1 cellular context compared by ENCODE assay signal in the genomic region with DNA sequence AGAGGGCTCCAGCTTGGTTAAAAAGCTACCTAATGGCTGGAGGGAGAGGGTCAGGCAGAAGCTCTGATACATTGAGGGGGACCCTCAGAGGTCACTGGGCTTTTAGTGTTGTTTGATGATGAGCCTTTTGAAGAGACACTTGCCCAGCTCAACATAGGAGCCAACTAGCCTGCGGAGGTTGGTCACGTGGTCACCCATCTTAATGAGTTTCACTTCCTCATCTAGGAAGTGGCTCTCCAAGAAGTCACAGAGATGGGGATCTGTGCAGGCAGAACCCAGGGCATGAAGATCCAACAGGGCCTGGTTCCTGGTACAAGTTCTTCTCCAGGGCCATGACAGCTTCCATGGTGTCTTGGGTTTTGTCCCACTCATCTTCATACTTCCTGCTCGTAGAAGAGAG.
TF ChIP-seq lines count a peak whose summit lies in the region.

No MANE protein-coding gene starts in this region.

TF ChIP-seq in WTC11, 78 proteins besides CTCF, POLR2A, EP300 and RAD21 (continued from another document):
- TF ChIP-seq, protein P1, sequence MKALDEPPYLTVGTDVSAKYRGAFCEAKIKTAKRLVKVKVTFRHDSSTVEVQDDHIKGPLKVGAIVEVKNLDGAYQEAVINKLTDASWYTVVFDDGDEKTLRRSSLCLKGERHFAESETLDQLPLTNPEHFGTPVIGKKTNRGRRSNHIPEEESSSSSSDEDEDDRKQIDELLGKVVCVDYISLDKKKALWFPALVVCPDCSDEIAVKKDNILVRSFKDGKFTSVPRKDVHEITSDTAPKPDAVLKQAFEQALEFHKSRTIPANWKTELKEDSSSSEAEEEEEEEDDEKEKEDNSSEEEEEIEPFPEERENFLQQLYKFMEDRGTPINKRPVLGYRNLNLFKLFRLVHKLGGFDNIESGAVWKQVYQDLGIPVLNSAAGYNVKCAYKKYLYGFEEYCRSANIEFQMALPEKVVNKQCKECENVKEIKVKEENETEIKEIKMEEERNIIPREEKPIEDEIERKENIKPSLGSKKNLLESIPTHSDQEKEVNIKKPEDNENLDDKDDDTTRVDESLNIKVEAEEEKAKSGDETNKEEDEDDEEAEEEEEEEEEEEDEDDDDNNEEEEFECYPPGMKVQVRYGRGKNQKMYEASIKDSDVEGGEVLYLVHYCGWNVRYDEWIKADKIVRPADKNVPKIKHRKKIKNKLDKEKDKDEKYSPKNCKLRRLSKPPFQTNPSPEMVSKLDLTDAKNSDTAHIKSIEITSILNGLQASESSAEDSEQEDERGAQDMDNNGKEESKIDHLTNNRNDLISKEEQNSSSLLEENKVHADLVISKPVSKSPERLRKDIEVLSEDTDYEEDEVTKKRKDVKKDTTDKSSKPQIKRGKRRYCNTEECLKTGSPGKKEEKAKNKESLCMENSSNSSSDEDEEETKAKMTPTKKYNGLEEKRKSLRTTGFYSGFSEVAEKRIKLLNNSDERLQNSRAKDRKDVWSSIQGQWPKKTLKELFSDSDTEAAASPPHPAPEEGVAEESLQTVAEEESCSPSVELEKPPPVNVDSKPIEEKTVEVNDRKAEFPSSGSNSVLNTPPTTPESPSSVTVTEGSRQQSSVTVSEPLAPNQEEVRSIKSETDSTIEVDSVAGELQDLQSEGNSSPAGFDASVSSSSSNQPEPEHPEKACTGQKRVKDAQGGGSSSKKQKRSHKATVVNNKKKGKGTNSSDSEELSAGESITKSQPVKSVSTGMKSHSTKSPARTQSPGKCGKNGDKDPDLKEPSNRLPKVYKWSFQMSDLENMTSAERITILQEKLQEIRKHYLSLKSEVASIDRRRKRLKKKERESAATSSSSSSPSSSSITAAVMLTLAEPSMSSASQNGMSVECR (CRISPR knock-in tag; IDR thresholded peaks at IDR 0.05; ENCODE audit: borderline replicate concordance) = no peak
- TF ChIP-seq, protein P2, sequence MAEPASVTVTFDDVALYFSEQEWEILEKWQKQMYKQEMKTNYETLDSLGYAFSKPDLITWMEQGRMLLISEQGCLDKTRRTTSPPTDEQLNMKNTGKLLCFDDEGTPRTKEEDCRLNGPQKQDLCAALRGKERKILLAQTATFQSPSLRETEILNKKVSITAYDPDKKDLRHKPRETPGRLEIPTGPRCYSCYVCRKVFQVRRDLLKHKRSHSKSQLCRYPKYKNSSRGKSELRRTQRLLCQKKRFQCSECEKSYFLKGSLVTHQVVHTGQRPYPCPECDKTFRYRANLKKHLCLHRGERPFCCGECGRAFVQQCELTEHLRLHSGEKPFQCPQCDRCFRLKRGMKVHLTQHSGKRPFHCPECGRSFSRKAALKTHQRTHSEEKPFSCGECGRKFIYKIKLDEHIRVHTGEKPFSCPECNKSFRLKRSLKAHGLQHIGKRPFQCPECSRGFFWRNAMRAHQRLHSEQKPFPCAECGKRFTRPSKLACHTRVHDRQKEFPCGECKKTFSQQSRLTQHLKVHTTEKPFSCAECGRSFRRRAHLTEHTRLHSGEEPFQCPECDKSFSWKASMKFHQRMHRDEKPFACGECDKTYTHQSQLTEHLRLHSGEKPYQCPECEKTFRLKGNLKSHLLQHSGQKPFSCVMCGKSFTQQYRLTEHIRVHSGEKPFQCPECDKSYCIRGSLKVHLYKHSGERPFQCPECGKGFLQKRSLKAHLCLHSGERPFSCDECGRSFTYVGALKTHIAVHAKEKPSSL (CRISPR knock-in tag; conservative IDR thresholded peaks at IDR 0.05) = no peak
- TF ChIP-seq, protein P3, sequence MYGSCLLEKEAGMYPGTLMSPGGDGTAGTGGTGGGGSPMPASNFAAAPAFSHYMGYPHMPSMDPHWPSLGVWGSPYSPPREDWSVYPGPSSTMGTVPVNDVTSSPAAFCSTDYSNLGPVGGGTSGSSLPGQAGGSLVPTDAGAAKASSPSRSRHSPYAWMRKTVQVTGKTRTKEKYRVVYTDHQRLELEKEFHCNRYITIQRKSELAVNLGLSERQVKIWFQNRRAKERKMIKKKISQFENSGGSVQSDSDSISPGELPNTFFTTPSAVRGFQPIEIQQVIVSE (CRISPR knock-in tag; IDR thresholded peaks at IDR 0.05; ENCODE audit: borderline replicate concordance) = no peak
- TF ChIP-seq ZBTB21 (CRISPR knock-in tag; IDR thresholded peaks at IDR 0.05; ENCODE audit: borderline replicate concordance) = no peak
- TF ChIP-seq GABPB1 (CRISPR knock-in tag; IDR thresholded peaks at IDR 0.05) = no peak
- TF ChIP-seq, protein P4, sequence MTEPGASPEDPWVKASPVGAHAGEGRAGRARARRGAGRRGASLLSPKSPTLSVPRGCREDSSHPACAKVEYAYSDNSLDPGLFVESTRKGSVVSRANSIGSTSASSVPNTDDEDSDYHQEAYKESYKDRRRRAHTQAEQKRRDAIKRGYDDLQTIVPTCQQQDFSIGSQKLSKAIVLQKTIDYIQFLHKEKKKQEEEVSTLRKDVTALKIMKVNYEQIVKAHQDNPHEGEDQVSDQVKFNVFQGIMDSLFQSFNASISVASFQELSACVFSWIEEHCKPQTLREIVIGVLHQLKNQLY (CRISPR knock-in tag; IDR thresholded peaks at IDR 0.05) = no peak
- TF ChIP-seq ZNF423 (CRISPR knock-in tag; IDR thresholded peaks at IDR 0.05) = no peak
- TF ChIP-seq, protein P5, sequence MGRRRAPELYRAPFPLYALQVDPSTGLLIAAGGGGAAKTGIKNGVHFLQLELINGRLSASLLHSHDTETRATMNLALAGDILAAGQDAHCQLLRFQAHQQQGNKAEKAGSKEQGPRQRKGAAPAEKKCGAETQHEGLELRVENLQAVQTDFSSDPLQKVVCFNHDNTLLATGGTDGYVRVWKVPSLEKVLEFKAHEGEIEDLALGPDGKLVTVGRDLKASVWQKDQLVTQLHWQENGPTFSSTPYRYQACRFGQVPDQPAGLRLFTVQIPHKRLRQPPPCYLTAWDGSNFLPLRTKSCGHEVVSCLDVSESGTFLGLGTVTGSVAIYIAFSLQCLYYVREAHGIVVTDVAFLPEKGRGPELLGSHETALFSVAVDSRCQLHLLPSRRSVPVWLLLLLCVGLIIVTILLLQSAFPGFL (CRISPR knock-in tag; IDR thresholded peaks at IDR 0.05; ENCODE audit: borderline replicate concordance) = no peak
- TF ChIP-seq, protein P6, sequence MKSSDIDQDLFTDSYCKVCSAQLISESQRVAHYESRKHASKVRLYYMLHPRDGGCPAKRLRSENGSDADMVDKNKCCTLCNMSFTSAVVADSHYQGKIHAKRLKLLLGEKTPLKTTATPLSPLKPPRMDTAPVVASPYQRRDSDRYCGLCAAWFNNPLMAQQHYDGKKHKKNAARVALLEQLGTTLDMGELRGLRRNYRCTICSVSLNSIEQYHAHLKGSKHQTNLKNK (CRISPR knock-in tag; IDR thresholded peaks at IDR 0.05) = no peak
- TF ChIP-seq, protein P7, sequence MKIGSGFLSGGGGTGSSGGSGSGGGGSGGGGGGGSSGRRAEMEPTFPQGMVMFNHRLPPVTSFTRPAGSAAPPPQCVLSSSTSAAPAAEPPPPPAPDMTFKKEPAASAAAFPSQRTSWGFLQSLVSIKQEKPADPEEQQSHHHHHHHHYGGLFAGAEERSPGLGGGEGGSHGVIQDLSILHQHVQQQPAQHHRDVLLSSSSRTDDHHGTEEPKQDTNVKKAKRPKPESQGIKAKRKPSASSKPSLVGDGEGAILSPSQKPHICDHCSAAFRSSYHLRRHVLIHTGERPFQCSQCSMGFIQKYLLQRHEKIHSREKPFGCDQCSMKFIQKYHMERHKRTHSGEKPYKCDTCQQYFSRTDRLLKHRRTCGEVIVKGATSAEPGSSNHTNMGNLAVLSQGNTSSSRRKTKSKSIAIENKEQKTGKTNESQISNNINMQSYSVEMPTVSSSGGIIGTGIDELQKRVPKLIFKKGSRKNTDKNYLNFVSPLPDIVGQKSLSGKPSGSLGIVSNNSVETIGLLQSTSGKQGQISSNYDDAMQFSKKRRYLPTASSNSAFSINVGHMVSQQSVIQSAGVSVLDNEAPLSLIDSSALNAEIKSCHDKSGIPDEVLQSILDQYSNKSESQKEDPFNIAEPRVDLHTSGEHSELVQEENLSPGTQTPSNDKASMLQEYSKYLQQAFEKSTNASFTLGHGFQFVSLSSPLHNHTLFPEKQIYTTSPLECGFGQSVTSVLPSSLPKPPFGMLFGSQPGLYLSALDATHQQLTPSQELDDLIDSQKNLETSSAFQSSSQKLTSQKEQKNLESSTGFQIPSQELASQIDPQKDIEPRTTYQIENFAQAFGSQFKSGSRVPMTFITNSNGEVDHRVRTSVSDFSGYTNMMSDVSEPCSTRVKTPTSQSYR (CRISPR knock-in tag; IDR thresholded peaks at IDR 0.05) = no peak
TF ChIP-seq in WTC11: peak in this region for 0.
